In genomic region chr14:104924421-104925213, GRCh38 we compare ENCODE assay signal across 14 cellular contexts. TPM values are rescaled to one million over a fixed set of nuclear protein-coding genes. Genes with fewer than 3 reads are reported as not detected.
DNase-seq lines count a peak whose midpoint lies in the region; ATAC-seq and TF ChIP-seq lines count a peak whose summit lies in the region.
"Had no signal": no experiment of that assay in that cellular context is flagged by ENCODE, and none has a peak within 500 bp of the region (broad histone marks: within the 10 kb centered on the region; RNA-seq: fewer than 3 reads in every experiment).

Gene PLD4, plus strand, starts transcription at chr14:104924879. Its CDS starts 2,262 bp downstream, at chr14:104927141.

- H3K36me3 ChIP-seq in H7 (replicated peaks; ENCODE audit: control insufficient read depth, insufficient read depth, low read length) = no peaks in the 10 kb centered on the region
- H3K36me3 ChIP-seq in gastroesophageal sphincter = no peaks in the 10 kb centered on the region

- H3K27ac Mint-ChIP-seq in memory B cell = peak within 1 kb of the TSS; percentile 48
- H3K27ac Mint-ChIP-seq: activated CD8-positive, alpha-beta T cell treated with anti-CD3 and anti-CD28 coated beads, Interleukin-2, amount 10 ng/mL, durations not matched to agents 7 days and 5 days; HFFc6; nephron had no signal

- H3K27me3 Mint-ChIP-seq in memory B cell = no peaks in the 10 kb centered on the region

- H3K4me3 Mint-ChIP-seq in memory B cell = peak within 1 kb of the TSS; percentile 92
- H3K4me3 Mint-ChIP-seq: activated CD8-positive, alpha-beta T cell treated with anti-CD3 and anti-CD28 coated beads, Interleukin-2, amount 10 ng/mL, durations not matched to agents 7 days and 5 days; HFFc6; nephron had no signal

- no peak within 1 kb of the TSS for H3K4me3 ChIP-seq in H7 (ENCODE audit: insufficient read depth, low read depth, low read length)
- no peak within 1 kb of the TSS for H3K4me3 ChIP-seq in gastroesophageal sphincter

- no peak for TF ChIP-seq EP300 in gastroesophageal sphincter (IDR thresholded peaks at IDR 0.05)

- no peak for TF ChIP-seq CTCF in gastroesophageal sphincter (IDR thresholded peaks at IDR 0.05)

- no peak for TF ChIP-seq POLR2A in gastroesophageal sphincter (IDR thresholded peaks at IDR 0.05)

- H3K4me1 ChIP-seq in gastroesophageal sphincter = no peaks in the 10 kb centered on the region

- DNase-seq in DMS 273 (lab: John Stamatoyannopoulos, UW; ENCODE audit: unreplicated experiment) (peak; percentile 35), H7 (peak; percentile 35), RPMI8226 (peak; percentile 70), memory B cell (ENCODE audit: low spot score in 2 of 2) (peak; percentile 38 to 52), SW 1271 (lab: John Stamatoyannopoulos, UW) (no peak), HCEC 1CT (no peak)
- DNase-seq: activated CD8-positive, alpha-beta T cell treated with anti-CD3 and anti-CD28 coated beads, Interleukin-2, amount 10 ng/mL, durations not matched to agents 7 days and 5 days; HFFc6; stimulated activated CD4-positive, alpha-beta T cell treated with anti-CD3 and anti-CD28 coated beads, Interleukin-12 subunit alpha, Interleukin-12 subunit beta, amount 100 ng/mL, for 4 hours had no signal

- WGBS in gastroesophageal sphincter (ENCODE audit: low coverage in 1 of 2), 2 donors = 100% methylated on average over 2 of the region's 14 CpGs; no CpG with 5 or more reads in 1 of the 2 donors

- H3K36me3 Mint-ChIP-seq in memory B cell = no peaks in the 10 kb centered on the region
- H3K36me3 Mint-ChIP-seq: activated naive CD4-positive, alpha-beta T cell treated with anti-CD3 and anti-CD28 coated beads, Interleukin-2, amount 50 U/mL, for 72 hours had no signal

- H3K27ac ChIP-seq in gastroesophageal sphincter = no peak within 1 kb of the TSS

- peak; percentile 57 for ATAC-seq in memory B cell (ENCODE audit: low read depth)
- no peak for ATAC-seq in gastroesophageal sphincter
- no peak for ATAC-seq in GM19397 (IDR thresholded peaks at IDR 0.05; ENCODE audit: unreplicated experiment)
- ATAC-seq: activated CD8-positive, alpha-beta T cell treated with anti-CD3 and anti-CD28 coated beads, Interleukin-2, amount 10 ng/mL, durations not matched to agents 7 days and 5 days; activated naive CD4-positive, alpha-beta T cell treated with anti-CD3 and anti-CD28 coated beads, Interleukin-2, amount 50 U/mL, for 72 hours had no signal

- peaks cover 0 to 9% (median 0%) of the 10 kb centered on the region in 3 donors for H3K9me3 ChIP-seq in gastroesophageal sphincter

- no peaks in the 10 kb centered on the region for H3K9me3 Mint-ChIP-seq in memory B cell
- H3K9me3 Mint-ChIP-seq: HFFc6 had no signal

- H3K27me3 ChIP-seq in H7 (ENCODE audit: control insufficient read depth, insufficient read depth, low read length) (peaks cover 1% of the 10 kb centered on the region; the same call in 1 of the 2 replicates), gastroesophageal sphincter (no peaks in the 10 kb centered on the region)

- peaks cover 26% of the 10 kb centered on the region for H3K4me1 Mint-ChIP-seq in memory B cell
- H3K4me1 Mint-ChIP-seq: nephron had no signal

RNA-seq across cellular contexts. Expression of gene PLD4, which starts in this region (rescaled TPM):
- total RNA-seq in H7 (2014; rRNA removed; shearing (Covaris generic)) = 0.11 TPM in 1 of 2 replicates, not detected in the other
- under 1 TPM in 3 of 4 donors, not detected in 1; under 0.01 to 0.42 (median 0.31) TPM for total RNA-seq in gastroesophageal sphincter
- total RNA-seq: activated CD8-positive, alpha-beta T cell treated with anti-CD3 and anti-CD28 coated beads, Interleukin-2, amount 10 ng/mL, durations not matched to agents 7 days and 5 days; MCF 10A had no signal

Comparison
In these comparisons a context has a peak if more than half of its experiments do, and no peak if none do; other contexts are left out.
1. Peak in DNase-seq in H7; RNA of the gene not detected or under 1 TPM.
2. DNase-seq: peak in DMS 273 (single experiment), RPMI8226 (single experiment) and memory B cell (2 of 2); none in SW 1271 (0 of 2) and HCEC 1CT (single experiment).